In genomic region chr2:9082158-9082557, GRCh38 we compare ENCODE assay signal across 24 cellular contexts.
DNase-seq lines count a peak whose midpoint lies in the region; ATAC-seq, FAIRE-seq and TF ChIP-seq lines count a peak whose summit lies in the region.
"Had no signal": no experiment of that assay in that cellular context is flagged by ENCODE, and none has a peak within 500 bp of the region (broad histone marks: within the 10 kb centered on the region; RNA-seq: fewer than 3 reads in every experiment).

No MANE protein-coding gene starts in this region.

- H3K9me1 ChIP-seq in keratinocyte (ENCODE audit: control insufficient read depth, extremely low read depth, insufficient read depth, low read length): no peaks in the 10 kb centered on the region

- H3K79me2 ChIP-seq in DND-41 (ENCODE audit: insufficient read depth, low read length) (no peaks in the 10 kb centered on the region), keratinocyte (ENCODE audit: control insufficient read depth, insufficient read depth, low read length) (no peaks in the 10 kb centered on the region)

- no peaks in the 10 kb centered on the region for H3K27me3 ChIP-seq in DND-41 (ENCODE audit: insufficient read depth, low read length, poor library complexity)
- no peaks in the 10 kb centered on the region for H3K27me3 ChIP-seq in RWPE2 (ENCODE audit: insufficient read depth, poor library complexity, severe bottlenecking)
- H3K27me3 ChIP-seq in keratinocyte (ENCODE audit: control insufficient read depth, extremely low read depth, insufficient read depth, low read length): no peaks in the 10 kb centered on the region
- no peaks in the 10 kb centered on the region for H3K27me3 ChIP-seq in small intestine (ENCODE audit: control insufficient read depth in 2 of 2, insufficient read depth in 2 of 2, low read length in 2 of 2)
- H3K27me3 ChIP-seq: BE2C; BLaER1 treated with 17β-estradiol and CSF1 and Interleukin-3, amounts not matched to agents 10 nM and 100 nM had no signal

- no peaks in the 10 kb centered on the region for H4K20me1 ChIP-seq in DND-41 (ENCODE audit: insufficient read depth, low read length)
- H4K20me1 ChIP-seq in keratinocyte (ENCODE audit: control insufficient read depth, extremely low read depth, insufficient read depth, low read length): no peaks in the 10 kb centered on the region
- H4K20me1 ChIP-seq: BLaER1 treated with 17β-estradiol and CSF1 and Interleukin-3, amounts not matched to agents 10 nM and 100 nM had no signal

- H3K36me3 ChIP-seq in DND-41 (ENCODE audit: insufficient read depth, low read length) (no peaks in the 10 kb centered on the region), RWPE2 (ENCODE audit: low read depth) (no peaks in the 10 kb centered on the region), keratinocyte (ENCODE audit: control insufficient read depth in 2 of 2, extremely low read depth in 1 of 2, insufficient read depth in 2 of 2, low read length in 2 of 2) (no peaks in the 10 kb centered on the region), small intestine (ENCODE audit: control insufficient read depth in 2 of 2, insufficient read depth in 2 of 2, low read length in 2 of 2) (no peaks in the 10 kb centered on the region)
- H3K36me3 ChIP-seq: BE2C; BLaER1 treated with 17β-estradiol and CSF1 and Interleukin-3, amounts not matched to agents 10 nM and 100 nM had no signal

- no peak overlapping the region for H3K4me3 ChIP-seq in DND-41 (ENCODE audit: low read depth in 1 of 2, low read length in 2 of 2)
- no peak overlapping the region for H3K4me3 ChIP-seq in RWPE2 (ENCODE audit: severe bottlenecking)
- no peak overlapping the region for H3K4me3 ChIP-seq in epithelial cell of esophagus (ENCODE audit: low read length)
- no peak overlapping the region for H3K4me3 ChIP-seq in keratinocyte (ENCODE audit: control insufficient read depth in 2 of 3, extremely low read depth in 1 of 3, insufficient read depth in 2 of 3, low read depth in 1 of 3, low read length in 3 of 3)
- no peak overlapping the region for H3K4me3 ChIP-seq in small intestine (ENCODE audit: low read depth in 1 of 2, low read length in 2 of 2)
- H3K4me3 ChIP-seq: A549; BLaER1 treated with 17β-estradiol and CSF1 and Interleukin-3, amounts not matched to agents 10 nM and 100 nM; GM23338 had no signal

- H3K27ac ChIP-seq in DND-41 (ENCODE audit: low read length) (no peak overlapping the region), RWPE2 (ENCODE audit: poor library complexity, severe bottlenecking) (peak overlapping the region; percentile 8), keratinocyte (ENCODE audit: control insufficient read depth, insufficient read depth, low read length) (no peak overlapping the region), small intestine (ENCODE audit: low read depth in 1 of 2, low read length in 1 of 2) (no peak overlapping the region)
- H3K27ac ChIP-seq: A549; BLaER1 treated with 17β-estradiol and CSF1 and Interleukin-3, amounts not matched to agents 10 nM and 100 nM had no signal

- no peak overlapping the region for H3K9ac ChIP-seq in DND-41 (ENCODE audit: low read depth, low read length)
- no peak overlapping the region for H3K9ac ChIP-seq in keratinocyte (ENCODE audit: control insufficient read depth, extremely low read depth, insufficient read depth, low read length)
- H3K9ac ChIP-seq: BLaER1 treated with 17β-estradiol and CSF1 and Interleukin-3, amounts not matched to agents 10 nM and 100 nM had no signal

- no peak overlapping the region for H3K4me2 ChIP-seq in DND-41 (ENCODE audit: insufficient read depth, low read length)
- H3K4me2 ChIP-seq in keratinocyte (ENCODE audit: control insufficient read depth, extremely low read depth, insufficient read depth, low read depth, low read length): peak overlapping the region; percentile 6
- H3K4me2 ChIP-seq: A549; BLaER1 treated with 17β-estradiol and CSF1 and Interleukin-3, amounts not matched to agents 10 nM and 100 nM; GM23338 had no signal

- peaks cover 6% of the 10 kb centered on the region; the same call in 1 of the 2 replicates for H3K4me1 ChIP-seq in DND-41 (ENCODE audit: insufficient read depth, low read length)
- peaks cover 10% of the 10 kb centered on the region for H3K4me1 ChIP-seq in RWPE2 (ENCODE audit: insufficient read depth, poor library complexity, severe bottlenecking)
- peaks cover 6% of the 10 kb centered on the region for H3K4me1 ChIP-seq in keratinocyte (ENCODE audit: control insufficient read depth, extremely low read depth, insufficient read depth, low read length)
- no peaks in the 10 kb centered on the region for H3K4me1 ChIP-seq in small intestine (ENCODE audit: control insufficient read depth in 2 of 2, insufficient read depth in 1 of 2, low read depth in 1 of 2, low read length in 1 of 2)
- H3K4me1 ChIP-seq: BLaER1 treated with 17β-estradiol and CSF1 and Interleukin-3, amounts not matched to agents 10 nM and 100 nM had no signal

- FAIRE-seq in keratinocyte (lab: Jason Lieb, UNC): peak; percentile 44
- FAIRE-seq in small intestine (lab: Jason Lieb, UNC): no peak
- FAIRE-seq: A549, D721Med, GM12891, GM18507 had no signal

- TF ChIP-seq CTCF in DND-41 (IDR thresholded peaks at IDR 0.05; ENCODE audit: borderline replicate concordance, extremely low read depth, low read length, poor library complexity, severe bottlenecking) (no peak), RWPE2 (IDR thresholded peaks at IDR 0.05; ENCODE audit: poor library complexity, severe bottlenecking) (no peak), epithelial cell of esophagus (IDR thresholded peaks at IDR 0.05; ENCODE audit: insufficient read depth, low read depth, low read length, missing control alignments) (no peak), keratinocyte (optimal IDR thresholded peaks at IDR 0.05 in 1 of 3, IDR thresholded peaks at IDR 0.05 in 1 of 3, conservative IDR thresholded peaks at IDR 0.05 in 1 of 3; ENCODE audit: extremely low read depth in 1 of 3, insufficient read depth in 2 of 3, low read length in 3 of 3) (no peak)

- ATAC-seq in DND-41 (ENCODE audit: insufficient read depth, low read depth) (peak; percentile 67; the same call in 2 of the 3 replicates), RWPE2 (ENCODE audit: low read depth) (no peak)
- ATAC-seq: A549, GM23338, HCT116 had no signal

- H3K9me3 ChIP-seq in DND-41 (ENCODE audit: insufficient read depth, low read length, severe bottlenecking) (peaks cover 12% of the 10 kb centered on the region), RWPE2 (ENCODE audit: severe bottlenecking) (peaks cover 3% of the 10 kb centered on the region), keratinocyte (ENCODE audit: control insufficient read depth, low read depth, low read length) (peaks cover 4% of the 10 kb centered on the region), small intestine (ENCODE audit: control insufficient read depth, low read depth) (no peaks in the 10 kb centered on the region)
- H3K9me3 ChIP-seq: BE2C had no signal

- DNase-seq in DND-41 (no peak), RWPE2 (ENCODE audit: low spot score) (no peak), epithelial cell of esophagus (ENCODE audit: low read depth) (peak; percentile 54), keratinocyte (ENCODE audit: low read depth, low spot score) (no peak), NCI-H1417 (lab: John Stamatoyannopoulos, UW) (no peak), NCI-H1048 (lab: John Stamatoyannopoulos, UW) (no peak), small intestine (no peak)
- DNase-seq: 8988T; ACHN; AML-193; BE2C; CD4-positive, alpha-beta T cell; CD8-positive, alpha-beta memory T cell; DMS 273 treated with DMSO at 0.1 percent for 48 hours; DMS79; GF-D8; H9 had no signal

- dilution Hi-C loops in keratinocyte (cut with MboI; ENCODE audit: extremely low pct_ligation_motif_present, low sequenced_read_pairs): no loop called here

- H2AFZ ChIP-seq in DND-41 (ENCODE audit: low read depth, low read length) (no peak overlapping the region), keratinocyte (ENCODE audit: control insufficient read depth, low read length) (no peak overlapping the region)
- H2AFZ ChIP-seq: GM23338 had no signal
